Comparison of ENCODE assay signal across 8 cellular contexts in the genomic region with DNA sequence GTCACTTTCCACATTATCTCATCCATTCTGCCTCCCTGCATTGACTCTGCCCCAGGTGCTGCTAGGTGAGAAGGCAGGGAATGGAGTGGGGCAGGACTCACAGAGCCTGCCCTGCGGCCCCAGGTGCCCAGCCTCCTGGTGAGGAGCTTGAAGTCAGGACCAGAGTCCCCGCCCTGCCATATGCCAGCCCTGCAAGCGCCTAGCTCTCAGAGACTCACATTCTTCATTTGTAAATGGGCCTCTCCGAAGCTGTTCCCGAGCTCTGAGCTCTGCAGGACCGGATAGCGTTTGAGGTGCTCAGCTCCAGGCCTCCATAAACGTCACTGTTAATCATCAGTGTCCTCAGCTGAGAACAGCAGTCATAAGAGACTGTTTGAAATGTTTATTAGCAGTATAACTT.
DNase-seq lines count a peak whose midpoint lies in the region; TF ChIP-seq lines count a peak whose summit lies in the region.
"Had no signal": no experiment of that assay in that cellular context is flagged by ENCODE, and none has a peak within 500 bp of the region (broad histone marks: within the 10 kb centered on the region; RNA-seq: fewer than 3 reads in every experiment).

No MANE protein-coding gene starts in this region.

- no peaks in the 10 kb centered on the region for H3F3A ChIP-seq in smooth muscle cell (ENCODE audit: low read depth)

- H3K4me2 ChIP-seq in smooth muscle cell, result no peak overlapping the region

- no peaks in the 10 kb centered on the region; the same call in 1 of the 2 replicates for H3K36me3 ChIP-seq in H7 (replicated peaks; ENCODE audit: control insufficient read depth, insufficient read depth, low read length)
- H3K36me3 ChIP-seq in WERI-Rb-1, result no peaks in the 10 kb centered on the region; the same call in 1 of the 2 replicates
- H3K36me3 ChIP-seq in smooth muscle cell (ENCODE audit: low read depth), result no peaks in the 10 kb centered on the region

- H3K9ac ChIP-seq in smooth muscle cell (ENCODE audit: low read depth), result no peak overlapping the region

- H3K27ac ChIP-seq in WERI-Rb-1 (peak overlapping the region; percentile 84), smooth muscle cell (ENCODE audit: low read depth) (peak overlapping the region; percentile 67)

- H3K27me3 ChIP-seq in H7 (ENCODE audit: control insufficient read depth, insufficient read depth, low read length), result no peaks in the 10 kb centered on the region
- H3K27me3 ChIP-seq in WERI-Rb-1 (ENCODE audit: insufficient read depth, low read depth, severe bottlenecking), result no peaks in the 10 kb centered on the region
- no peaks in the 10 kb centered on the region for H3K27me3 ChIP-seq in smooth muscle cell (ENCODE audit: low read depth)

- TF ChIP-seq CTCF in WERI-Rb-1 (IDR thresholded peaks at IDR 0.05; ENCODE audit: low read depth, low read length), result no peak
- TF ChIP-seq CTCF in fibroblast of pulmonary artery (IDR thresholded peaks at IDR 0.05; ENCODE audit: low read length, missing control alignments), result no peak
- no peak for TF ChIP-seq CTCF in smooth muscle cell (IDR thresholded peaks at IDR 0.05; ENCODE audit: borderline replicate concordance, insufficient read depth, poor library complexity, severe bottlenecking)
- no peak for TF ChIP-seq CTCF in GM13977 (IDR thresholded peaks at IDR 0.05; ENCODE audit: extremely low read depth, insufficient read depth, missing control alignments)

- peaks cover 99% of the 10 kb centered on the region for H4K20me1 ChIP-seq in smooth muscle cell (ENCODE audit: low read depth)

- H2AFZ ChIP-seq in smooth muscle cell (ENCODE audit: low read depth), result no peak overlapping the region

- H3K4me1 ChIP-seq in smooth muscle cell (ENCODE audit: low read depth), result peaks cover 13% of the 10 kb centered on the region

- H3K79me2 ChIP-seq in smooth muscle cell (ENCODE audit: low read depth), result peaks cover 100% of the 10 kb centered on the region

- WGBS in smooth muscle cell (ENCODE audit: low lambda C conversion rate), result 43% methylated on average over 8 of the region's 8 CpGs

- H3K4me3 ChIP-seq in H7 (ENCODE audit: insufficient read depth, low read depth, low read length) (no peak overlapping the region), WERI-Rb-1 (ENCODE audit: low read depth, low read length) (no peak overlapping the region), fibroblast of pulmonary artery (replicated peaks; ENCODE audit: low read depth, low read length) (no peak overlapping the region), smooth muscle cell (no peak overlapping the region)

- H3K9me3 ChIP-seq in WERI-Rb-1 (ENCODE audit: severe bottlenecking) (no peaks in the 10 kb centered on the region), smooth muscle cell (replicated peaks; ENCODE audit: low read depth) (no peaks in the 10 kb centered on the region)

- in situ Hi-C loops in GM13977 (cut with MboI; ENCODE audit: low pct_unique_long_range_greater_than_20kb, low sequenced_read_pairs, unreplicated experiment), result no loop called here

- DNase-seq in H7 (peak; percentile 81), WERI-Rb-1 (peak; percentile 95), fibroblast of pulmonary artery (ENCODE audit: low read depth) (peak; percentile 40), smooth muscle cell (lab: John Stamatoyannopoulos, UW; ENCODE audit: unreplicated experiment) (no peak), Kasumi-1 (lab: John Stamatoyannopoulos, UW) (no peak), NCI-H146 (lab: John Stamatoyannopoulos, UW) (no peak), GM13977 (ENCODE audit: low spot score) (no peak)
- DNase-seq: activated CD4-positive, alpha-beta T cell treated with anti-CD3 and anti-CD28 coated beads for 36 hours had no signal

Comparison
In these comparisons a context has a peak if more than half of its experiments do, and no peak if none do; other contexts are left out.
1. DNase-seq: peak in H7 (single experiment), WERI-Rb-1 (single experiment) and fibroblast of pulmonary artery (single experiment); none in smooth muscle cell (single experiment), Kasumi-1 (0 of 2), NCI-H146 (single experiment) and GM13977 (single experiment).